16 cellular contexts compared by ENCODE assay signal in genomic region chr1:14980801-14981200, GRCh38.
DNase-seq lines count a peak whose midpoint lies in the region; ATAC-seq and TF ChIP-seq lines count a peak whose summit lies in the region.
"Had no signal": no experiment of that assay in that cellular context is flagged by ENCODE, and none has a peak within 500 bp of the region (broad histone marks: within the 10 kb centered on the region; RNA-seq: fewer than 3 reads in every experiment).

No MANE protein-coding gene starts in this region.

- no peak overlapping the region for H3K9ac ChIP-seq in H9 (ENCODE audit: extremely low read depth, insufficient read length, low read length)

- no CpG with 5 or more reads among the region's 10 CpGs for whole genome bisulfite sequencing in H9 (ENCODE audit: extremely low coverage, insufficient read length, low lambda C conversion rate)

- no peak overlapping the region for H3K4me3 Mint-ChIP-seq in H9
- peak overlapping the region in 1 of 10 donors; percentile 39 for H3K4me3 Mint-ChIP-seq in naive thymus-derived CD4-positive, alpha-beta T cell
- no peak overlapping the region for H3K4me3 Mint-ChIP-seq in activated T-helper 17 cell treated with anti-CD3 and anti-CD28 coated beads, Interleukin-2, amount 50 U/mL, for 72 hours
- H3K4me3 Mint-ChIP-seq: central memory CD8-positive, alpha-beta T cell; memory B cell; stimulated activated memory B cell treated with anti-CD40 and anti-IgM and Interleukin-4, amounts not matched to agents 10 μg/mL and 1 μg/mL and 100 μg/mL, for 72 hours had no signal

- no peaks in the 10 kb centered on the region for H3K23me2 ChIP-seq in H9 (ENCODE audit: insufficient read length, low read depth, low read length, poor library complexity, severe bottlenecking)

- no peaks in the 10 kb centered on the region; a peak in 2 of 7 replicates for H3K36me3 Mint-ChIP-seq in H9 (ENCODE audit: insufficient read depth in 1 of 3, low read depth in 3 of 3)
- no peaks in the 10 kb centered on the region for H3K36me3 Mint-ChIP-seq in naive thymus-derived CD4-positive, alpha-beta T cell
- H3K36me3 Mint-ChIP-seq in activated T-helper 17 cell treated with anti-CD3 and anti-CD28 coated beads, Interleukin-2, amount 50 U/mL, for 72 hours (ENCODE audit: low read depth), result no peaks in the 10 kb centered on the region
- H3K36me3 Mint-ChIP-seq: memory B cell; stimulated activated memory B cell treated with anti-CD40 and anti-IgM and Interleukin-4, amounts not matched to agents 10 μg/mL and 1 μg/mL and 100 μg/mL, for 72 hours had no signal

- H3K9me3 Mint-ChIP-seq in H9, result no peaks in the 10 kb centered on the region
- peaks cover 0 to 2% (median 0%) of the 10 kb centered on the region in 11 donors for H3K9me3 Mint-ChIP-seq in naive thymus-derived CD4-positive, alpha-beta T cell
- no peaks in the 10 kb centered on the region for H3K9me3 Mint-ChIP-seq in activated T-helper 17 cell treated with anti-CD3 and anti-CD28 coated beads, Interleukin-2, amount 50 U/mL, for 72 hours
- H3K9me3 Mint-ChIP-seq: central memory CD8-positive, alpha-beta T cell; memory B cell; stimulated activated memory B cell treated with anti-CD40 and anti-IgM and Interleukin-4, amounts not matched to agents 10 μg/mL and 1 μg/mL and 100 μg/mL, for 72 hours had no signal

- H3K79me2 ChIP-seq in H9 (ENCODE audit: insufficient read depth, low read length), result no peaks in the 10 kb centered on the region

- ATAC-seq in naive thymus-derived CD4-positive, alpha-beta T cell, result no peak
- ATAC-seq in activated T-helper 17 cell treated with anti-CD3 and anti-CD28 coated beads, Interleukin-2, amount 50 U/mL, for 72 hours (replicated peaks), result no peak
- ATAC-seq: stimulated activated memory B cell treated with anti-CD40 and anti-IgM and Interleukin-4, amounts not matched to agents 10 μg/mL and 1 μg/mL and 100 μg/mL, for 72 hours had no signal

- no peak overlapping the region for H2BK12ac ChIP-seq in H9 (ENCODE audit: insufficient read length, low read depth, low read length)

- H3K4me1 ChIP-seq in H9 (ENCODE audit: insufficient read depth, low read length), result no peaks in the 10 kb centered on the region
- H3K4me1 ChIP-seq in naive thymus-derived CD4-positive, alpha-beta T cell (ENCODE audit: control insufficient read depth in 2 of 2, insufficient read depth in 2 of 2, low read length in 2 of 2), result no peaks in the 10 kb centered on the region

- H3K4me3 ChIP-seq in skeletal muscle cell (ENCODE audit: low read depth, low read length), result no peak overlapping the region
- H3K4me3 ChIP-seq in naive thymus-derived CD4-positive, alpha-beta T cell (ENCODE audit: low read length), result no peak overlapping the region

- peaks cover 3 to 11% of the 10 kb centered on the region in 2 experiments for H3K4me1 Mint-ChIP-seq in H9
- peaks cover 0 to 10% (median 2%) of the 10 kb centered on the region in 7 donors for H3K4me1 Mint-ChIP-seq in naive thymus-derived CD4-positive, alpha-beta T cell
- no peaks in the 10 kb centered on the region for H3K4me1 Mint-ChIP-seq in activated T-helper 17 cell treated with anti-CD3 and anti-CD28 coated beads, Interleukin-2, amount 50 U/mL, for 72 hours
- H3K4me1 Mint-ChIP-seq: central memory CD8-positive, alpha-beta T cell; memory B cell; stimulated activated memory B cell treated with anti-CD40 and anti-IgM and Interleukin-4, amounts not matched to agents 10 μg/mL and 1 μg/mL and 100 μg/mL, for 72 hours had no signal

- POLR2A ChIA-PET in naive thymus-derived CD4-positive, alpha-beta T cell (lab: Charles Lee), result no interaction called here

- TF ChIP-seq CTCF in H9 (conservative IDR thresholded peaks at IDR 0.05), result no peak

- no peak overlapping the region for H2BK5ac ChIP-seq in H9 (ENCODE audit: insufficient read length, low read length)

- H3K27ac Mint-ChIP-seq in H9, result peak overlapping the region in 2 of 3 experiments; percentile 18 to 83; a peak in 2 of 7 replicates
- peak overlapping the region in 1 of 9 donors; percentile 66 for H3K27ac Mint-ChIP-seq in naive thymus-derived CD4-positive, alpha-beta T cell
- H3K27ac Mint-ChIP-seq in activated T-helper 17 cell treated with anti-CD3 and anti-CD28 coated beads, Interleukin-2, amount 50 U/mL, for 72 hours, result no peak overlapping the region
- H3K27ac Mint-ChIP-seq: memory B cell; progenitor cell of endocrine pancreas; stimulated activated memory B cell treated with anti-CD40 and anti-IgM and Interleukin-4, amounts not matched to agents 10 μg/mL and 1 μg/mL and 100 μg/mL, for 72 hours had no signal

- no peak overlapping the region for H4K91ac ChIP-seq in H9 (ENCODE audit: insufficient read length, low read depth, low read length)

- no peak overlapping the region for H3K56ac ChIP-seq in H9 (ENCODE audit: insufficient read length, low read depth, low read length)

- H3K79me1 ChIP-seq in H9 (ENCODE audit: insufficient read depth, low read depth, low read length, poor library complexity, severe bottlenecking), result no peaks in the 10 kb centered on the region

- H3K23ac ChIP-seq in H9 (ENCODE audit: insufficient read length, low read depth, low read length), result no peak overlapping the region

- no peak overlapping the region for H3K18ac ChIP-seq in H9 (ENCODE audit: insufficient read length, low read depth, low read length)

- intact Hi-C loops in naive thymus-derived CD4-positive, alpha-beta T cell (cut with micrococcal nuclease), result no loop called here

- H3K4me2 ChIP-seq in H9 (ENCODE audit: insufficient read depth, insufficient read length, low read length), result no peak overlapping the region

- no peak overlapping the region for H3T11ph ChIP-seq in H9 (ENCODE audit: low read length)

- H3K36me3 ChIP-seq in naive thymus-derived CD4-positive, alpha-beta T cell (ENCODE audit: control insufficient read depth in 2 of 3, insufficient read depth in 3 of 3, low read length in 3 of 3), result no peaks in the 10 kb centered on the region

- DNase-seq in H9 (no peak), amniotic epithelial cell (ENCODE audit: low read depth) (peak; percentile 12), hepatic stellate cell (ENCODE audit: low spot score) (peak; percentile 77), skeletal muscle cell (ENCODE audit: low read depth) (peak; percentile 36), inferior parietal cortex (ENCODE audit: extremely low spot score) (no peak), NCI-H2029 treated with DMSO at 0.1 percent for 48 hours (lab: John Stamatoyannopoulos, UW) (no peak)
- DNase-seq in naive thymus-derived CD4-positive, alpha-beta T cell, result no peak
- DNase-seq: activated CD4-positive, alpha-beta T cell treated with anti-CD3 and anti-CD28 coated beads, Interleukin-2, amount 50 U/mL, for 1 hour; activated gamma-delta T cell; NCI-H510A treated with DMSO at 0.1 percent for 48 hours; stimulated activated CD4-positive, alpha-beta T cell treated with anti-CD3 and anti-CD28 coated beads, Interleukin-4, amount 100 ng/mL, for 4 hours had no signal

- no peak overlapping the region for H2AK5ac ChIP-seq in H9 (ENCODE audit: insufficient read length, low read length)

- no peak overlapping the region for H3K4ac ChIP-seq in H9 (ENCODE audit: low read depth, low read length)

- no peak overlapping the region for H2BK120ac ChIP-seq in H9 (ENCODE audit: low read depth, low read length, poor library complexity, severe bottlenecking)

- no peaks in the 10 kb centered on the region for H3K9me3 ChIP-seq in H9 (ENCODE audit: control insufficient read depth, low read depth, low read length)
- no peaks in the 10 kb centered on the region for H3K9me3 ChIP-seq in naive thymus-derived CD4-positive, alpha-beta T cell (ENCODE audit: control insufficient read depth in 2 of 3, low read length in 3 of 3)

- no peaks in the 10 kb centered on the region for H4K20me1 ChIP-seq in H9 (ENCODE audit: control insufficient read depth, insufficient read depth, insufficient read length)

- H3K27me3 Mint-ChIP-seq in H9 (ENCODE audit: low read depth), result peaks cover 2% of the 10 kb centered on the region; the same call in 1 of the 2 replicates
- peaks cover 0 to 9% (median 0%) of the 10 kb centered on the region in 5 donors for H3K27me3 Mint-ChIP-seq in naive thymus-derived CD4-positive, alpha-beta T cell
- peaks cover 3% of the 10 kb centered on the region for H3K27me3 Mint-ChIP-seq in activated T-helper 17 cell treated with anti-CD3 and anti-CD28 coated beads, Interleukin-2, amount 50 U/mL, for 72 hours
- H3K27me3 Mint-ChIP-seq: memory B cell, progenitor cell of endocrine pancreas had no signal

- no peak overlapping the region for H4K5ac ChIP-seq in H9 (ENCODE audit: insufficient read length, low read depth, low read length)

- no peak overlapping the region for H2BK20ac ChIP-seq in H9 (ENCODE audit: low read depth, low read length, poor library complexity, severe bottlenecking)

- no peaks in the 10 kb centered on the region for H3K27me3 ChIP-seq in H9 (ENCODE audit: insufficient read depth, low read length)
- H3K27me3 ChIP-seq in naive thymus-derived CD4-positive, alpha-beta T cell (ENCODE audit: control insufficient read depth in 2 of 2, insufficient read depth in 2 of 2, low read length in 2 of 2), result no peaks in the 10 kb centered on the region

- no peak overlapping the region for H3K14ac ChIP-seq in H9 (ENCODE audit: insufficient read depth, low read length)

- no peak overlapping the region for H4K8ac ChIP-seq in H9 (replicated peaks; ENCODE audit: insufficient read length, low read depth, low read length)

- no peak overlapping the region for H2BK15ac ChIP-seq in H9 (ENCODE audit: low read depth, low read length)

- no peak overlapping the region for H2AFZ ChIP-seq in H9 (ENCODE audit: low read length)

- no peak overlapping the region for H3K27ac ChIP-seq in H9 (ENCODE audit: insufficient read length, low read depth, low read length)
- H3K27ac ChIP-seq in naive thymus-derived CD4-positive, alpha-beta T cell (ENCODE audit: low read depth, low read length), result no peak overlapping the region

- CTCF ChIA-PET in naive thymus-derived CD4-positive, alpha-beta T cell (lab: Charles Lee), result no interaction called here

Comparison
In these comparisons a context has a peak if more than half of its experiments do, and no peak if none do; other contexts are left out.
1. DNase-seq: peak in amniotic epithelial cell (single experiment), hepatic stellate cell (single experiment) and skeletal muscle cell (single experiment); none in H9 (single experiment), naive thymus-derived CD4-positive, alpha-beta T cell (0 of 9), inferior parietal cortex (single experiment) and NCI-H2029 treated with DMSO at 0.1 percent for 48 hours (single experiment).